Comparison of ENCODE assay signal across 28 cellular contexts in the genomic region with DNA sequence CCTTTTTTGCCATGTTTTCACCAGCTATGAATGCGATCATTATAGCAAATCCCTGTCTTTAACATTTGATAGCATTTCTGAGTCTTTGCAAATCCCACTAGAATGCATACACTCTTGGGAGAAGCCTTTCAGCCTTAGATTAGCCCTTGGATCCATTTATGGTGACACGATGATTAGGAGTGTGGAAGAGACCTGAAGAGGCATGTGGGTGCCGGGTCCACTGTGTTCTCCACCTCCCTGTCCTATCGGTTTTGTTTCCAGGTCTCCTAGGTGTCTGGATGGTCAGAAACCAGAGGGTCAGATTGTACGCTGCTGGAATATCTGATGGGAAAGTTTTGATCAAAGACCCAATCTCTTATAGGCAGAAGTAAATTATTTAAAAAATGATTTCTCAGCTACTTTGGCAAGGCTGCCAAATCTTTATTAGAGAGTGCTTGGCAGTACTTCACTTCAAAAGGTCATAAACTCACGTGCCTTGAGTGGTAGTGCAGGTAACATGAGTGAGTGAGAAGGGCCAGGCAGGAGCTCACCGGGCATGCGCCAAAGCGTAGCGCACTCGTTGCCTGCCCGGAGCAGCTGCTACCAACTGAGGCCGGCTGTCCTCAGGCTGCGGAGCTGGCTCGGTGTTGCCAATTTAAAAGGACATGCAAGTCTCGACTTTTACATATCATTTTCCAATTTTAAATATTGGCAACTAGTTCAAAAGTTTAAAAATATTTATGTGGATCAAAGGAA.
"Had no signal": no experiment of that assay in that cellular context is flagged by ENCODE, and none has a peak within 500 bp of the region (broad histone marks: within the 10 kb centered on the region; RNA-seq: fewer than 3 reads in every experiment).

No MANE protein-coding gene starts in this region.

- H3K27ac ChIP-seq: esophagus muscularis mucosa, foreskin keratinocyte, heart right ventricle, neural progenitor cell, parathyroid adenoma, psoas muscle, sigmoid colon, uterus had no signal

- H3K36me3 ChIP-seq: esophagus muscularis mucosa, heart right ventricle, neural progenitor cell, sigmoid colon, uterus had no signal

- H3K4me3 ChIP-seq: esophagus muscularis mucosa, heart right ventricle, neural progenitor cell, psoas muscle, sigmoid colon, tibial nerve, uterus had no signal

- ATAC-seq: foreskin keratinocyte; heart right ventricle; left ventricle myocardium superior; natural killer cell; psoas muscle; stimulated activated effector memory CD8-positive, alpha-beta T cell treated with anti-CD3 and anti-CD28 coated beads, Interleukin-12 subunit alpha, Interleukin-12 subunit beta, amount 100 ng/mL, for 72 hours had no signal

- H3K4me2 ChIP-seq: neural progenitor cell had no signal

- H3K27me3 ChIP-seq: esophagus muscularis mucosa, foreskin keratinocyte, heart right ventricle, neural progenitor cell, sigmoid colon, tibial nerve, uterus had no signal

- H3K9me3 ChIP-seq: esophagus muscularis mucosa, heart right ventricle, psoas muscle, sigmoid colon, tibial nerve, uterus had no signal

- H3K79me2 ChIP-seq: parathyroid adenoma had no signal

- DNase-seq: activated CD4-positive, alpha-beta memory T cell treated with anti-CD3 and anti-CD28 coated beads, Interleukin-2, amount 10 ng/mL, durations not matched to agents 7 days and 5 days; activated CD4-positive, alpha-beta T cell treated with anti-CD3 and anti-CD28 coated beads, Interleukin-2, amount 10 ng/mL, durations not matched to agents 24 days and 14 days; activated CD4-positive, CD25-positive, alpha-beta regulatory T cell treated with anti-CD3 and anti-CD28 coated beads, Interleukin-2, amount 50 U/mL, for 72 hours; activated CD8-positive, alpha-beta memory T cell treated with anti-CD3 and anti-CD28 coated beads, Interleukin-2, amount 50 U/mL, for 48 hours; activated gamma-delta T cell treated with Interleukin-2 at 50 U/mL for 16 hours; activated naive CD4-positive, alpha-beta T cell treated with anti-CD3 and anti-CD28 coated beads, Interleukin-2, amount 50 U/mL, for 16 hours; activated T-cell treated with anti-CD3 and anti-CD28 coated beads, Interleukin-2, amount 50 U/mL, for 24 hours; dermis blood vessel endothelial cell; effector CD4-positive, alpha-beta T cell; foreskin keratinocyte; heart right ventricle; kidney glomerular epithelial cell; left ventricle myocardium superior; mesenchymal stem cell; natural killer cell; occipital lobe; psoas muscle; sigmoid colon; small intestine; stimulated activated CD4-positive, alpha-beta T cell treated with anti-CD3 and anti-CD28 coated beads, Interleukin-4, amount 100 ng/mL, for 24 hours; substantia nigra; T-helper 2 cell; uterus had no signal

- H3K4me1 ChIP-seq: foreskin keratinocyte, neural progenitor cell, parathyroid adenoma, psoas muscle, uterus had no signal

- H2AFZ ChIP-seq: neural progenitor cell, parathyroid adenoma had no signal
